Comparison of ENCODE assay signal across 9 cellular contexts in the genomic region with DNA sequence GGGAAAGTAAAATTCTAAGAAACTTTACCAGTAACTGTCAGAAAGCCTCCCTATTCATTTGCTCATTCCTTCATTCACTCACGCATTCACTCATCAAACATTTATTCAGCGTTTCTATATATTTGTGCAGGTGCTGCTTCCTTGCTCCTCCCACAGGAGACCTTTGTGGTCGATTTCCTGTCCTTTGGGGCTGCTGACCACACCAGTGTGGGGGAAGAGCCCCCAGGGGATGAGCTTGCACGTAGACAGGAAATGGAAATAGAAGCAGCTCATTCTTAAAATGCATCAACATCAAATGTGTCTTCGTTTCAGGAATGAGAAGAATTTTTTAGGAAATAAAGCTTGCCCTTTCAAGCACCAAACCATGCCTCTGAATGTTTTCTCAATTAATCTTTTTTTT. TPM values are rescaled to one million over a fixed set of nuclear protein-coding genes. Genes with fewer than 3 reads are reported as not detected.
A peak's percentile ranks its signal among the peaks of the same experiment; 100 is the strongest.
DNase-seq lines count a peak whose midpoint lies in the region; ATAC-seq and TF ChIP-seq lines count a peak whose summit lies in the region.
"Had no signal": no experiment of that assay in that cellular context is flagged by ENCODE, and none has a peak within 500 bp of the region (broad histone marks: within the 10 kb centered on the region; RNA-seq: fewer than 3 reads in every experiment).

No MANE protein-coding gene starts in this region.

- DNase-seq in GM10266 (ENCODE audit: extremely low spot score), result peak; percentile 58
- DNase-seq in NCI-H69 (lab: John Stamatoyannopoulos, UW), result peak; percentile 80
- DNase-seq in epithelial cell of esophagus (ENCODE audit: low read depth), result peak; percentile 43
- DNase-seq in uterus, result no peak
- DNase-seq in NCI-H1417 treated with DMSO at 0.1 percent for 48 hours (lab: John Stamatoyannopoulos, UW), result no peak
- DNase-seq in SIG-M5 treated with dmso at 0.1 percent for 504 hours (lab: John Stamatoyannopoulos, UW; ENCODE audit: unreplicated experiment), result no peak
- DNase-seq in substantia nigra (lab: John Stamatoyannopoulos, UW), result no peak
- DNase-seq: left cardiac atrium had no signal

- TF ChIP-seq CTCF in GM10266 (IDR thresholded peaks at IDR 0.05; ENCODE audit: control insufficient read depth, insufficient read depth, low read depth, missing control alignments), result no peak
- no peak for TF ChIP-seq CTCF in epithelial cell of esophagus (IDR thresholded peaks at IDR 0.05; ENCODE audit: insufficient read depth, low read depth, low read length, missing control alignments)
- TF ChIP-seq CTCF in uterus (IDR thresholded peaks at IDR 0.05), result no peak

- no peaks in the 10 kb centered on the region for H3K4me1 ChIP-seq in uterus

- H3K36me3 ChIP-seq in uterus, result no peaks in the 10 kb centered on the region

- H3K4me3 ChIP-seq in epithelial cell of esophagus (ENCODE audit: low read length) (no peak overlapping the region), uterus (no peak overlapping the region)

- intact Hi-C loops in uterus (cut with DNase I; ENCODE audit: low total_unique reads), result no loop called here

- H3K27ac ChIP-seq in uterus, result no peak overlapping the region
- no peak overlapping the region for H3K27ac ChIP-seq in substantia nigra (ENCODE audit: low read depth, low read length, poor library complexity, severe bottlenecking)

- TF ChIP-seq POLR2A in uterus (IDR thresholded peaks at IDR 0.05), result no peak

- H3K9me3 ChIP-seq in uterus, result no peaks in the 10 kb centered on the region

- H3K27me3 ChIP-seq in uterus, result no peaks in the 10 kb centered on the region

- peak; percentile 41 for ATAC-seq in GM21576 (IDR thresholded peaks at IDR 0.05; ENCODE audit: unreplicated experiment)

RNA-seq across cellular contexts. Expression of gene PIK3R6, which starts 9.6 kb away (rescaled TPM):
- 10 to 100 TPM in 1 of 4 donors, 1 to 10 TPM in 1, under 1 TPM in 1, not detected in 1; 0.34 to 24.6 (median 1.1) TPM for total RNA-seq in uterus

RNA-seq across cellular contexts. Expression of gene MFSD6L, which starts 58.8 kb away (rescaled TPM):
- total RNA-seq in uterus, result 1 to 10 TPM in 1 of 4 donors, not detected in 3; 2.4 TPM
- total RNA-seq: left cardiac atrium had no signal

Comparison
In these comparisons a context has a peak if more than half of its experiments do, and no peak if none do; other contexts are left out.
1. DNase-seq: peak in GM10266 (single experiment), NCI-H69 (single experiment) and epithelial cell of esophagus (single experiment); none in uterus (0 of 2), NCI-H1417 treated with DMSO at 0.1 percent for 48 hours (single experiment), SIG-M5 treated with dmso at 0.1 percent for 504 hours (single experiment) and substantia nigra (0 of 49).